Comparison of ENCODE assay signal across 8 cellular contexts in genomic region chr22:40346178-40347064, GRCh38. TPM values are rescaled to one million over a fixed set of nuclear protein-coding genes. Genes with fewer than 3 reads are reported as not detected.
DNase-seq lines count a peak whose midpoint lies in the region; ATAC-seq, FAIRE-seq and TF ChIP-seq lines count a peak whose summit lies in the region.

ADSL (plus strand) TSS chr22:40346500; CDS start chr22:40346559, 59 bp downstream.

- H3K9me3 ChIP-seq in kidney (ENCODE audit: control insufficient read depth in 1 of 2, low read length in 2 of 2) = no peaks in the 10 kb centered on the region

- H3K9ac ChIP-seq in kidney (ENCODE audit: low read length in 2 of 2) = peak within 1 kb of the TSS; percentile 76 to 77

- intact Hi-C loops in kidney (cut with DNase I) = no loop called here

- ATAC-seq in GM18868 (IDR thresholded peaks at IDR 0.05; ENCODE audit: unreplicated experiment) (peak; percentile 70), HG03103 (IDR thresholded peaks at IDR 0.05; ENCODE audit: low read depth, unreplicated experiment) (peak; percentile 73)

- CTCF ChIA-PET in AG04449 (lab: Yijun Ruan, JAX) = interaction anchor here (1.0 to 5.0 kb wide), 16 partner anchors 11 to 812 kb away, joined by 3 to 45 read pairs (median 7); partner anchors contain the start of genes RPS19BP1, SGSM3 and TNRC6B

- peaks cover 1 to 7% of the 10 kb centered on the region in 2 donors for H3K36me3 ChIP-seq in kidney (ENCODE audit: control insufficient read depth in 1 of 2, insufficient read depth in 2 of 2, low read length in 2 of 2)

- POLR2A ChIA-PET in AG04449 (lab: Yijun Ruan, JAX) = interaction anchor here (0.6 to 1.5 kb wide), 5 partner anchors 9 to 1582 kb away, joined by 3 to 8 read pairs (median 5); no protein-coding TSS in a partner anchor

- H3K4me1 ChIP-seq in kidney (ENCODE audit: control insufficient read depth in 1 of 2, insufficient read depth in 1 of 2, low read depth in 1 of 2, low read length in 2 of 2) = peaks cover 10 to 11% of the 10 kb centered on the region in 2 donors

- DNase-seq in AG04449 (ENCODE audit: low read depth, low spot score) (no peak), NCI-H345 (lab: John Stamatoyannopoulos, UW) (peak; percentile 80), cerebellar cortex (ENCODE audit: low spot score) (peak; percentile 90), kidney (peak; percentile 96)
- peak; percentile 88 for DNase-seq in activated CD4-positive, CD25-positive, alpha-beta regulatory T cell treated with anti-CD3 and anti-CD28 coated beads, Interleukin-2, amount 50 U/mL, for 72 hours
- DNase-seq in stimulated activated CD4-positive, alpha-beta T cell treated with anti-CD3 and anti-CD28 coated beads, Interleukin-15, amount 100 ng/mL, for 1 hour (ENCODE audit: low read depth in 1 of 2, low spot score in 1 of 2) = peak; percentile 65 to 76

- H3K4me3 ChIP-seq in AG04449 (ENCODE audit: low read depth, low read length) (peak within 1 kb of the TSS; percentile 99), kidney (ENCODE audit: low read length in 2 of 2) (peak within 1 kb of the TSS; percentile 83 to 93)

- H3K27ac ChIP-seq in kidney (ENCODE audit: low read depth in 2 of 2, low read length in 2 of 2) = peak within 1 kb of the TSS; percentile 84 to 93

- no peak for FAIRE-seq in kidney (lab: Jason Lieb, UNC)

- peak; percentile 39 for TF ChIP-seq CTCF in AG04449 (IDR thresholded peaks at IDR 0.05; ENCODE audit: insufficient read depth, low read length, missing control alignments)
- no peak for TF ChIP-seq CTCF in kidney (IDR thresholded peaks at IDR 0.05; ENCODE audit: borderline replicate concordance, extremely low read depth, insufficient read depth)

RNA-seq across cellular contexts. Expression of gene ADSL, which starts in this region (rescaled TPM):
- 42.5 TPM for total RNA-seq in kidney
- 57.5 TPM for polyA plus RNA-seq in kidney (ENCODE audit: insufficient read depth, low read depth, low replicate concordance)
